Comparison of ENCODE assay signal across 11 cellular contexts in the genomic region with DNA sequence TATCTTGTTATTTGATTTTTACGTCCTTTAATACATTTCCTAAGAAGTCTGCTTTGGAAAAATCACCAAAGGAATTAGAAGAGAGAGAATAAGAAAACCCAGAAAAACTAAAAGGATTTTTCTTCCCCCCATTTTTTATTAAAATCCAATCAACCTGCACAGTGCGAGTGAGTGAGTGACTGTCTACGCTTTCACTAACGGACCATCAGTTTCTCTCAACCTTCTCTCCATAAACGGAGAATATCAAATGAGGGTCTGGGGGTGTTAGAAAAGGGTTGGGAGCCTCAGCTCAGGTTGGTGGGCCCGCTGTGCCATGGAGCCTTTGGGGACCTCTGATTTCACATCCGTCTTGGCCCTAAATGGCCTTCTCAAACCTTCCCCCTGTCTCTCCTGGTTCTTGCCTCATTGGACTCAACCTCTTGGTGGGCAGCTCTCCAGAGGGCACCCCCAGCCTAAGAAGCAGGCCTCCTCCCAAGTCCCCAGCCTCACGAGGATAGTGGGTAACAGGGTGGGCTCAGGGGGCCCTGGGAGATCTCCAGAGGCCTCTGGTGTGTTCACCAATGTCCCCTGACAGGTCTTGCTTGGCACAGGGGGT. TPM values are rescaled to one million over a fixed set of nuclear protein-coding genes. Genes with fewer than 3 reads are reported as not detected.
A peak's percentile ranks its signal among the peaks of the same experiment; 100 is the strongest.
DNase-seq lines count a peak whose midpoint lies in the region; ATAC-seq and TF ChIP-seq lines count a peak whose summit lies in the region.
"Had no signal": no experiment of that assay in that cellular context is flagged by ENCODE, and none has a peak within 500 bp of the region (broad histone marks: within the 10 kb centered on the region; RNA-seq: fewer than 3 reads in every experiment).

No MANE protein-coding gene starts in this region.

- POLR2A ChIA-PET in BJ (lab: Charles Lee) = no interaction called here

- in situ Hi-C loops in G401 (cut with HindIII; ENCODE audit: low sequenced_read_pairs) = no loop called here

- no peak overlapping the region for H2AFZ ChIP-seq in neuron (ENCODE audit: low read depth, low read length)

- H3K4me1 Mint-ChIP-seq in HFFc6 (ENCODE audit: low read depth) = no peaks in the 10 kb centered on the region

- H3K4me3 Mint-ChIP-seq in HFFc6 = peak overlapping the region; percentile 24; the same call in 1 of the 2 replicates

- H3K36me3 ChIP-seq in BJ (ENCODE audit: control insufficient read depth, insufficient read depth, low read length) (peaks cover 2% of the 10 kb centered on the region; the same call in 1 of the 2 replicates), neuron (ENCODE audit: insufficient read depth, low read length) (peaks cover 19% of the 10 kb centered on the region)

- H3K4me3 ChIP-seq in BJ (ENCODE audit: low read depth, low read length) (peak overlapping the region; percentile 28), coronary artery (peak overlapping the region; percentile 75), neuron (ENCODE audit: low read length) (peak overlapping the region; percentile 73)

- peaks cover 11% of the 10 kb centered on the region for H3K4me1 ChIP-seq in neuron (ENCODE audit: insufficient read depth, low read length)

- H3K27me3 Mint-ChIP-seq in HFFc6 (ENCODE audit: insufficient read depth) = peaks cover 17% of the 10 kb centered on the region

- H3K27ac ChIP-seq in coronary artery = no peak overlapping the region

- H3K27me3 ChIP-seq in BJ (ENCODE audit: control insufficient read depth, insufficient read depth, low read length) (peaks cover 5% of the 10 kb centered on the region), neuron (ENCODE audit: insufficient read depth, low read length) (no peaks in the 10 kb centered on the region)

- TF ChIP-seq CTCF in BJ (IDR thresholded peaks at IDR 0.05; ENCODE audit: insufficient read depth, low read depth, low read length) = no peak
- TF ChIP-seq CTCF in HFFc6 (IDR thresholded peaks at IDR 0.05) = no peak
- TF ChIP-seq CTCF in coronary artery (IDR thresholded peaks at IDR 0.05) = no peak

- no peak for DNase-seq in BJ (ENCODE audit: low read depth)
- DNase-seq in HFFc6 = no peak
- no peak for DNase-seq in coronary artery (ENCODE audit: low spot score)
- no peak for DNase-seq in G401 (ENCODE audit: low spot score)
- DNase-seq in SHP77 (lab: John Stamatoyannopoulos, UW) = no peak
- DNase-seq: activated CD4-positive, alpha-beta T cell treated with anti-CD3 and anti-CD28 coated beads, Interleukin-2, amount 50 U/mL, for 4 hours; NCI-H1417 treated with DMSO at 0.1 percent for 48 hours had no signal

- no peaks in the 10 kb centered on the region for H3K9me3 ChIP-seq in neuron (ENCODE audit: low read length)

- no peaks in the 10 kb centered on the region for H3K36me3 Mint-ChIP-seq in HFFc6 (ENCODE audit: low read depth)

- ATAC-seq in GM18502 (IDR thresholded peaks at IDR 0.05; ENCODE audit: poor library complexity, unreplicated experiment) = no peak
- no peak for ATAC-seq in GM21381 (IDR thresholded peaks at IDR 0.05; ENCODE audit: unreplicated experiment)

- H3K9me3 Mint-ChIP-seq in HFFc6 = no peaks in the 10 kb centered on the region

- H3K27ac Mint-ChIP-seq in HFFc6 = no peak overlapping the region

- CTCF ChIA-PET in BJ (lab: Yijun Ruan, JAX) = interaction anchor here (1.1 kb wide), 1 partner anchor 8 kb away, joined by 4 read pairs; no protein-coding TSS in a partner anchor

RNA-seq across cellular contexts. Expression of gene LRP3, which starts 0.8 kb away (rescaled TPM):
- polyA plus RNA-seq in BJ (2011; rRNA removed) = 11.5 and 16.1 TPM in 2 replicates
- polyA minus RNA-seq in BJ (2011; rRNA and poly(A)+ RNA removed) = 6.9 and 9.5 TPM in 2 replicates
- 10 to 100 TPM in 2 of 6 experiments, 1 to 10 TPM in 4; 1.9 to 17.7 (median 2.4) TPM for total RNA-seq in HFFc6 (2021; fragmentation: NEBNext Ultra II Directional; extraction: Animal tissue kit (Norgen Biotek cat#: 25700))
- total RNA-seq in G401 (2014; rRNA removed; shearing (Covaris generic)) = 66.4 and 81.7 TPM in 2 replicates

RNA-seq across cellular contexts. Expression of gene SLC7A10, which starts 32.3 kb away (rescaled TPM):
- not detected in 2 replicates for polyA plus RNA-seq in BJ (2011; rRNA removed)
- polyA minus RNA-seq in BJ (2011; rRNA and poly(A)+ RNA removed) = not detected in 2 replicates
- not detected for total RNA-seq in HFFc6 (2021; fragmentation: NEBNext Ultra II Directional; extraction: Animal tissue kit (Norgen Biotek cat#: 25700))
- not detected in 2 replicates for total RNA-seq in G401 (2014; rRNA removed; shearing (Covaris generic))
- total RNA-seq: kidney epithelial cell had no signal
